In the genomic region with DNA sequence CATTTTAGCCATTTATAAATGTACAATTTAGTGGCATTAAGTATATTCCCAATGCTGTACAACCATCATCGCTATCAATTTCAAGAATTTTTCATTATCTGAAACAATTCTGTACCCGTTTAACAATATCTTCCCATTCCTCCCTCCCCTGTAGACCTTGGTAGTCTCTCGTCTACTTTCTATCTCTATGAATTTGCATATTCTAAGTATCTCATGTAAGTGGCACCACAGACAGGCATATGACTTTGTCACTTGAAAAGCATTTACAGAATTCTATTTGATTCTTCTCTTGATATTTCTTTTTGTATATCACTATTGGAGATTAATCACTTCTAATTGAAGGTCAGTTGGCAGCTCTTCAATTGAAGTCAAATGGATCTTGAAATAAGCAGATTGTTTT, we compare ENCODE assay signal across 28 cellular contexts. TPM values are rescaled to one million over a fixed set of nuclear protein-coding genes. Genes with fewer than 3 reads are reported as not detected.
DNase-seq lines count a peak whose midpoint lies in the region; ATAC-seq and TF ChIP-seq lines count a peak whose summit lies in the region.
"Had no signal": no experiment of that assay in that cellular context is flagged by ENCODE, and none has a peak within 500 bp of the region (broad histone marks: within the 10 kb centered on the region; RNA-seq: fewer than 3 reads in every experiment).

No MANE protein-coding gene starts in this region.

- ATAC-seq in activated CD4-positive, CD25-positive, alpha-beta regulatory T cell treated with anti-CD3 and anti-CD28 coated beads, Interleukin-2, amount 50 U/mL, for 24 hours: peak; percentile 46 to 54
- ATAC-seq in natural killer cell treated with Interleukin-12 subunit alpha and Interleukin-12 subunit beta and Interleukin-15 and Interleukin-18, amount 100 ng/mL, for 72 hours: no peak
- ATAC-seq in natural killer cell: no peak
- ATAC-seq in activated T-helper 17 cell treated with anti-CD3 and anti-CD28 coated beads, Interleukin-2, amount 50 U/mL, for 72 hours (replicated peaks): no peak
- ATAC-seq: CD8-positive, alpha-beta T cell; HCT116 had no signal

- H3K4me1 Mint-ChIP-seq in natural killer cell treated with Interleukin-12 subunit alpha and Interleukin-12 subunit beta and Interleukin-15 and Interleukin-18, amount 100 ng/mL, for 72 hours (ENCODE audit: low read depth in 2 of 2): peaks cover 5 to 16% of the 10 kb centered on the region in 2 donors
- peaks cover 9% of the 10 kb centered on the region in 2 donors for H3K4me1 Mint-ChIP-seq in natural killer cell
- peaks cover 14% of the 10 kb centered on the region for H3K4me1 Mint-ChIP-seq in activated T-helper 17 cell treated with anti-CD3 and anti-CD28 coated beads, Interleukin-2, amount 50 U/mL, for 72 hours

- no peak for DNase-seq in activated CD4-positive, CD25-positive, alpha-beta regulatory T cell (lab: John Stamatoyannopoulos, UW)
- DNase-seq in natural killer cell treated with Interleukin-12 subunit alpha and Interleukin-12 subunit beta and Interleukin-15 and Interleukin-18, amount 100 ng/mL, for 72 hours (ENCODE audit: low spot score): no peak
- no peak for DNase-seq in natural killer cell
- no peak for DNase-seq in A172 (ENCODE audit: low spot score)
- no peak for DNase-seq in breast epithelium (ENCODE audit: low spot score in 2 of 2)
- DNase-seq: Caco-2; CD8-positive, alpha-beta T cell; DMS79; EL; GDM1; MM.1S; NCI-H1048; NCI-H1417; NCI-H1694; NCI-H2029 treated with DMSO at 0.1 percent for 48 hours; NCI-H446 treated with DMSO at 0.1 percent for 48 hours; NCI-H82; NK-92 treated with Interleukin-12 subunit alpha and Interleukin-12 subunit beta, amount 100 ng/mL, for 24 hours; Right ventricle myocardium superior; RPMI8226 had no signal

- H3K36me3 Mint-ChIP-seq in natural killer cell treated with Interleukin-12 subunit alpha and Interleukin-12 subunit beta and Interleukin-15 and Interleukin-18, amount 100 ng/mL, for 72 hours: peaks cover 10% of the 10 kb centered on the region
- peaks cover 2% of the 10 kb centered on the region for H3K36me3 Mint-ChIP-seq in natural killer cell
- no peaks in the 10 kb centered on the region for H3K36me3 Mint-ChIP-seq in activated T-helper 17 cell treated with anti-CD3 and anti-CD28 coated beads, Interleukin-2, amount 50 U/mL, for 72 hours (ENCODE audit: low read depth)

- H3K4me1 ChIP-seq in breast epithelium: no peaks in the 10 kb centered on the region

- H3K4me3 ChIP-seq in breast epithelium: no peak overlapping the region
- H3K4me3 ChIP-seq: BLaER1, SJSA1 had no signal

- no peaks in the 10 kb centered on the region for H3K36me3 ChIP-seq in breast epithelium
- H3K36me3 ChIP-seq: SJSA1 had no signal

- intact Hi-C loops in natural killer cell (cut with micrococcal nuclease) (no loop called here), breast epithelium (cut with DNase I; ENCODE audit: low total_unique reads) (no loop called here)

- no peak for TF ChIP-seq POLR2A in breast epithelium (IDR thresholded peaks at IDR 0.05)

- TF ChIP-seq CTCF in natural killer cell (IDR thresholded peaks at IDR 0.05) (no peak), breast epithelium (IDR thresholded peaks at IDR 0.05) (no peak)

- H3K9me3 Mint-ChIP-seq in natural killer cell treated with Interleukin-12 subunit alpha and Interleukin-12 subunit beta and Interleukin-15 and Interleukin-18, amount 100 ng/mL, for 72 hours: no peaks in the 10 kb centered on the region
- H3K9me3 Mint-ChIP-seq in natural killer cell: peaks cover 2% of the 10 kb centered on the region in 2 donors
- no peaks in the 10 kb centered on the region for H3K9me3 Mint-ChIP-seq in activated T-helper 17 cell treated with anti-CD3 and anti-CD28 coated beads, Interleukin-2, amount 50 U/mL, for 72 hours

- peak overlapping the region; percentile 32 for H3K4me3 Mint-ChIP-seq in natural killer cell treated with Interleukin-12 subunit alpha and Interleukin-12 subunit beta and Interleukin-15 and Interleukin-18, amount 100 ng/mL, for 72 hours
- no peak overlapping the region for H3K4me3 Mint-ChIP-seq in natural killer cell
- H3K4me3 Mint-ChIP-seq in activated T-helper 17 cell treated with anti-CD3 and anti-CD28 coated beads, Interleukin-2, amount 50 U/mL, for 72 hours: no peak overlapping the region
- H3K4me3 Mint-ChIP-seq: CD8-positive, alpha-beta T cell had no signal

- no peaks in the 10 kb centered on the region for H3K27me3 ChIP-seq in breast epithelium
- H3K27me3 ChIP-seq: BLaER1, SJSA1 had no signal

- H3K9me3 ChIP-seq in breast epithelium: peaks cover 0 to 7% of the 10 kb centered on the region in 2 donors

- H3K27ac ChIP-seq in breast epithelium: no peak overlapping the region
- H3K27ac ChIP-seq: BLaER1, HL-60, KMS-11, SJSA1 had no signal

- peak overlapping the region in 1 of 2 donors; percentile 51 for H3K27ac Mint-ChIP-seq in natural killer cell treated with Interleukin-12 subunit alpha and Interleukin-12 subunit beta and Interleukin-15 and Interleukin-18, amount 100 ng/mL, for 72 hours
- H3K27ac Mint-ChIP-seq in natural killer cell: no peak overlapping the region
- H3K27ac Mint-ChIP-seq in activated T-helper 17 cell treated with anti-CD3 and anti-CD28 coated beads, Interleukin-2, amount 50 U/mL, for 72 hours: peak overlapping the region; percentile 31
- H3K27ac Mint-ChIP-seq: CD8-positive, alpha-beta T cell had no signal

- H3K27me3 Mint-ChIP-seq in natural killer cell treated with Interleukin-12 subunit alpha and Interleukin-12 subunit beta and Interleukin-15 and Interleukin-18, amount 100 ng/mL, for 72 hours: no peaks in the 10 kb centered on the region
- H3K27me3 Mint-ChIP-seq in natural killer cell (ENCODE audit: low read depth in 2 of 2): no peaks in the 10 kb centered on the region
- no peaks in the 10 kb centered on the region for H3K27me3 Mint-ChIP-seq in activated T-helper 17 cell treated with anti-CD3 and anti-CD28 coated beads, Interleukin-2, amount 50 U/mL, for 72 hours
- H3K27me3 Mint-ChIP-seq: IgD-negative memory B cell had no signal

RNA-seq across cellular contexts. Expression of gene CCDC138, which starts 48.0 kb away (rescaled TPM):
- total RNA-seq in natural killer cell treated with Interleukin-12 subunit alpha and Interleukin-12 subunit beta and Interleukin-15 and Interleukin-18, amount 100 ng/mL, for 72 hours: 10 to 100 TPM in 1 of 2 donors, 1 to 10 TPM in 1; 7.7 to 15.8 TPM
- 1 to 10 TPM; 3.8 to 9.3 (median 5.6) TPM for total RNA-seq in natural killer cell
- total RNA-seq in activated T-helper 17 cell treated with anti-CD3 and anti-CD28 coated beads, Interleukin-2, amount 50 U/mL, for 72 hours: 10 to 100 TPM; 11.0 to 18.1 TPM
- 18.8 and 21.3 TPM in 2 replicates for total RNA-seq in A172 (2014; rRNA removed; shearing (Covaris generic))
- total RNA-seq in breast epithelium: 10 to 100 TPM in 1 of 3 donors, 1 to 10 TPM in 2; 2.1 to 13.5 (median 5.2) TPM

Comparison
In these comparisons a context has a peak if more than half of its experiments do, and no peak if none do; other contexts are left out.
1. ATAC-seq: peak in activated CD4-positive, CD25-positive, alpha-beta regulatory T cell treated with anti-CD3 and anti-CD28 coated beads, Interleukin-2, amount 50 U/mL, for 24 hours (2 of 2); none in natural killer cell treated with Interleukin-12 subunit alpha and Interleukin-12 subunit beta and Interleukin-15 and Interleukin-18, amount 100 ng/mL, for 72 hours (0 of 2), natural killer cell (0 of 3) and activated T-helper 17 cell treated with anti-CD3 and anti-CD28 coated beads, Interleukin-2, amount 50 U/mL, for 72 hours (single experiment).